ENCODE assay signal across 8 cellular contexts in genomic region chr1:154747841-154748766, GRCh38.
DNase-seq lines count a peak whose midpoint lies in the region; ATAC-seq and TF ChIP-seq lines count a peak whose summit lies in the region.

No MANE protein-coding gene starts in this region.

- peak; percentile 60 for ATAC-seq in HG03378 (IDR thresholded peaks at IDR 0.05; ENCODE audit: unreplicated experiment)

- H3K4me1 Mint-ChIP-seq in T-helper 1 cell treated with Interleukin-12 subunit alpha and Interleukin-12 subunit beta and Interleukin-4 antibody, amounts not matched to agents 30 μg/mL and 1 μg/mL, for 36 hours (ENCODE audit: low read depth), result peaks cover 65% of the 10 kb centered on the region
- peaks cover 56% of the 10 kb centered on the region for H3K4me1 Mint-ChIP-seq in chondrocyte (ENCODE audit: low read depth)

- H3K27me3 Mint-ChIP-seq in T-helper 1 cell treated with Interleukin-12 subunit alpha and Interleukin-12 subunit beta and Interleukin-4 antibody, amounts not matched to agents 30 μg/mL and 1 μg/mL, for 36 hours (ENCODE audit: low read depth), result peaks cover 34% of the 10 kb centered on the region
- peaks cover 24% of the 10 kb centered on the region for H3K27me3 Mint-ChIP-seq in chondrocyte (ENCODE audit: low read depth)

- H3K9me3 Mint-ChIP-seq in T-helper 1 cell treated with Interleukin-12 subunit alpha and Interleukin-12 subunit beta and Interleukin-4 antibody, amounts not matched to agents 30 μg/mL and 1 μg/mL, for 36 hours, result no peaks in the 10 kb centered on the region
- H3K9me3 Mint-ChIP-seq in chondrocyte (ENCODE audit: low read depth), result no peaks in the 10 kb centered on the region

- peak overlapping the region; percentile 86 for H3K27ac Mint-ChIP-seq in T-helper 1 cell treated with Interleukin-12 subunit alpha and Interleukin-12 subunit beta and Interleukin-4 antibody, amounts not matched to agents 30 μg/mL and 1 μg/mL, for 36 hours
- H3K27ac Mint-ChIP-seq in chondrocyte (ENCODE audit: unreplicated experiment), result peak overlapping the region; percentile 34

- H3K36me3 Mint-ChIP-seq in T-helper 1 cell treated with Interleukin-12 subunit alpha and Interleukin-12 subunit beta and Interleukin-4 antibody, amounts not matched to agents 30 μg/mL and 1 μg/mL, for 36 hours (ENCODE audit: low read depth), result peaks cover 1% of the 10 kb centered on the region
- H3K36me3 Mint-ChIP-seq in chondrocyte (ENCODE audit: low read depth), result no peaks in the 10 kb centered on the region

- peak; percentile 67 for DNase-seq in DMS79 treated with DMSO at 0.1 percent for 48 hours (lab: John Stamatoyannopoulos, UW)
- DNase-seq in DMS79 (lab: John Stamatoyannopoulos, UW), result no peak
- no peak for DNase-seq in chondrocyte (ENCODE audit: low spot score)
- peak; percentile 15 to 29 for DNase-seq in stimulated activated CD4-positive, alpha-beta T cell treated with anti-CD3 and anti-CD28 coated beads, Interleukin-15, amount 100 ng/mL, for 1 hour (ENCODE audit: low read depth in 1 of 2, low spot score in 1 of 2)
- no peak for DNase-seq in HPDE6-E6E7 (ENCODE audit: extremely low spot score)
- DNase-seq in NCI-H748 (lab: John Stamatoyannopoulos, UW; ENCODE audit: unreplicated experiment), result no peak

- no peak for TF ChIP-seq CTCF in chondrocyte (IDR thresholded peaks at IDR 0.05)

- peak overlapping the region; percentile 76 for H3K4me3 Mint-ChIP-seq in T-helper 1 cell treated with Interleukin-12 subunit alpha and Interleukin-12 subunit beta and Interleukin-4 antibody, amounts not matched to agents 30 μg/mL and 1 μg/mL, for 36 hours
- H3K4me3 Mint-ChIP-seq in chondrocyte (ENCODE audit: unreplicated experiment), result no peak overlapping the region

Comparison
In these comparisons a context has a peak if more than half of its experiments do, and no peak if none do; other contexts are left out.
1. DNase-seq: peak in DMS79 treated with DMSO at 0.1 percent for 48 hours (single experiment) and stimulated activated CD4-positive, alpha-beta T cell treated with anti-CD3 and anti-CD28 coated beads, Interleukin-15, amount 100 ng/mL, for 1 hour (2 of 2); none in DMS79 (single experiment), chondrocyte (single experiment), HPDE6-E6E7 (single experiment) and NCI-H748 (single experiment).